ENCODE assay signal across 7 cellular contexts in the genomic region with DNA sequence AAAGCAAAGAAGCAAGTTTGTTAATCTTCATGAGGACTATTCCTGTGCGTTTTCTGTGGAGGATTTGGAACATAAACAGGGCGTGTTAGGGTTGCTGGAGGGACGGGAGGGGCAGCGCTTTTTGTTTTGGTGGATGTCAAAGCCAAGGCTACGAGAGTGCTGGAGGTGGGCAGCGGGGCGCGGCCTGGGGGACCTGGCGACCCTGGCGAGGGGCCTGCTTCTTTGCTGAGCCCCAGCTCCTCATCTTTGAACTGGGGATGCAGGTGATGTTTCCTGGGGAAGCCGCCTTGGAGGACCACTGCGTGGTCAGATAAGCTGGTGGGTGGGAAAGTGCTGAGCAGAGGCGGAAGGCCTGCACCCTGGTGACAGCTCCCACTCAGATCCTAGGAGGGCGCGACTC. TPM values are rescaled to one million over a fixed set of nuclear protein-coding genes. Genes with fewer than 3 reads are reported as not detected.
"Had no signal": no experiment of that assay in that cellular context is flagged by ENCODE, and none has a peak within 500 bp of the region (broad histone marks: within the 10 kb centered on the region; RNA-seq: fewer than 3 reads in every experiment).

No MANE protein-coding gene starts in this region.

- H3K4me2 ChIP-seq: GM23338 had no signal

- H3K4me3 ChIP-seq: GM23338, HAP-1 had no signal

- H3K27ac Mint-ChIP-seq: GM23338, HFFc6, IgD-negative memory B cell had no signal

- DNase-seq: HFFc6 had no signal

- H3K4me1 ChIP-seq: HAP-1 had no signal

- H3K27ac ChIP-seq: HL-60 had no signal

- H3K9me3 ChIP-seq: HAP-1 had no signal

- H2AFZ ChIP-seq: GM23338 had no signal

- H3K4me3 Mint-ChIP-seq: GM23338, HFFc6, IgD-negative memory B cell had no signal

- ATAC-seq: GM23338, HCT116, HepG2 had no signal

- H3K36me3 ChIP-seq: HAP-1 had no signal

- H3K4me1 Mint-ChIP-seq: GM23338, IgD-negative memory B cell had no signal

RNA-seq across cellular contexts. Expression of gene SORCS2, which starts 55.2 kb away (rescaled TPM):
- polyA plus RNA-seq: IgD-negative memory B cell had no signal
